ENCODE assay signal across 14 cellular contexts in the genomic region with DNA sequence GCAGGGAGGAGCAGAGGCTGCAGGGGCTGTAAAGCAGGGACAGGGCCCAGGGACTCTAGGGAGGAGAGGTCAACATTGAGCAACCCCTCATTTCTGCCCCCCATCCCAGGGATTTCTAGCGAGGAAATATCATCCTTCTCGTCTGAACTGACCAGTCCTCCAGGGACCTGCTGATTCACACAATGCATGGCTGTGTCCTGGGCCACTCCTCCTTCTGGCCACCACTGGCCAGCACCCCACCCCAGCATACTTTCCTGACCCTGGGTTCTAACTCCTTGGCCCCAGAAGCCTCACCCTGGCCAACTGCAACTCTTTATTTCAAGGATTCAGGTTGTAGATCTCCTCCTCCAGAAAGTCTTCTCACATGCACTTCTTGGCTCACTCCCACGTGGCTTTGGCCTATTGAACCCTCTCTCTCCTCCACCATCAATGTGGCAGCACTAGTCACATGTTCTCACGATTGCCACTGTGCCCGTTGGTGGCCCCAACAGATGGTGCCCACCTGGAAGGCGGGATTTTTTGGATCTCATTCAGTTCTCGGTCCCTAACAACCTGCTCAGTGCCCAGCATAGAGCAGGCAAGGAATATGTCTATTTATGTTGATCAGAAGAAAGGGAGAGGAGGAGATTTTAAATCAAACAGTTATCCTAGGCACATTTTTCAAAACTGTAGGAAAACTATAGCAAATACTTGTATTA. TPM values are rescaled to one million over a fixed set of nuclear protein-coding genes. Genes with fewer than 3 reads are reported as not detected.
DNase-seq lines count a peak whose midpoint lies in the region; ATAC-seq and TF ChIP-seq lines count a peak whose summit lies in the region.
"Had no signal": no experiment of that assay in that cellular context is flagged by ENCODE, and none has a peak within 500 bp of the region (broad histone marks: within the 10 kb centered on the region; RNA-seq: fewer than 3 reads in every experiment).

No MANE protein-coding gene starts in this region.

- H3K4me3 ChIP-seq in esophagus squamous epithelium, result no peak overlapping the region
- H3K4me3 ChIP-seq: adrenal gland had no signal

- intact Hi-C loops in esophagus squamous epithelium (cut with DNase I), result no loop called here

- no peaks in the 10 kb centered on the region for H3K36me3 Mint-ChIP-seq in nephron progenitor cell (ENCODE audit: low read depth)
- H3K36me3 Mint-ChIP-seq in type B pancreatic cell, result peaks cover 5% of the 10 kb centered on the region

- TF ChIP-seq POLR2A in esophagus squamous epithelium (IDR thresholded peaks at IDR 0.05), result no peak

- H3K4me1 ChIP-seq in esophagus squamous epithelium, result peaks cover 74 to 95% (median 75%) of the 10 kb centered on the region in 3 donors

- H3K27ac ChIP-seq in esophagus squamous epithelium, result peak overlapping the region in 3 of 4 donors; percentile 74 to 93 (median 83)

- peak; percentile 36 for DNase-seq in NCI-H1694 treated with DMSO at 0.1 percent for 48 hours (lab: John Stamatoyannopoulos, UW)
- DNase-seq in NCI-H1694 (lab: John Stamatoyannopoulos, UW), result no peak
- no peak for DNase-seq in esophagus squamous epithelium (lab: John Stamatoyannopoulos, UW)
- DNase-seq in nephron progenitor cell, result no peak
- DNase-seq in type B pancreatic cell (ENCODE audit: extremely low spot score, unreplicated experiment), result no peak
- no peak for DNase-seq in NCI-H1417 (lab: John Stamatoyannopoulos, UW)
- DNase-seq: 8988T; activated CD4-positive, alpha-beta T cell treated with anti-CD3 and anti-CD28 coated beads for 1 hour; activated T-cell treated with anti-CD3 and anti-CD28 coated beads, Interleukin-2, amount 50 U/mL, for 24 hours; adrenal gland; NCI-H1092; PC-3 had no signal

- H3K9me3 Mint-ChIP-seq in nephron progenitor cell (no peaks in the 10 kb centered on the region), type B pancreatic cell (no peaks in the 10 kb centered on the region)
- H3K9me3 Mint-ChIP-seq: activated T-cell treated with anti-CD3 and anti-CD28 coated beads, Interleukin-2, amount 50 U/mL, for 24 hours had no signal

- TF ChIP-seq CTCF in esophagus squamous epithelium (IDR thresholded peaks at IDR 0.05), result no peak
- TF ChIP-seq CTCF in nephron progenitor cell (IDR thresholded peaks at IDR 0.05), result no peak
- no peak for TF ChIP-seq CTCF in type B pancreatic cell (conservative IDR thresholded peaks at IDR 0.05)

- no peaks in the 10 kb centered on the region for H3K27me3 ChIP-seq in esophagus squamous epithelium
- H3K27me3 ChIP-seq: adrenal gland had no signal

- peak overlapping the region; percentile 18 for H3K4me3 Mint-ChIP-seq in nephron progenitor cell
- H3K4me3 Mint-ChIP-seq in type B pancreatic cell, result no peak overlapping the region
- H3K4me3 Mint-ChIP-seq: activated T-cell treated with anti-CD3 and anti-CD28 coated beads, Interleukin-2, amount 50 U/mL, for 24 hours had no signal

- no peak overlapping the region for H3K27ac Mint-ChIP-seq in nephron progenitor cell
- peak overlapping the region; percentile 15 for H3K27ac Mint-ChIP-seq in type B pancreatic cell
- H3K27ac Mint-ChIP-seq: activated T-cell treated with anti-CD3 and anti-CD28 coated beads, Interleukin-2, amount 50 U/mL, for 24 hours had no signal

- WGBS in esophagus squamous epithelium, 2 donors, result 64 to 69% methylated on average over 7 of the region's 7 CpGs

- H3K27me3 Mint-ChIP-seq in nephron progenitor cell (ENCODE audit: low read depth, poor library complexity), result peaks cover 14% of the 10 kb centered on the region
- no peaks in the 10 kb centered on the region for H3K27me3 Mint-ChIP-seq in type B pancreatic cell
- H3K27me3 Mint-ChIP-seq: activated T-cell treated with anti-CD3 and anti-CD28 coated beads, Interleukin-2, amount 50 U/mL, for 24 hours had no signal

- H3K36me3 ChIP-seq in esophagus squamous epithelium, result no peaks in the 10 kb centered on the region
- H3K36me3 ChIP-seq: adrenal gland had no signal

- H3K4me1 Mint-ChIP-seq in nephron progenitor cell (peaks cover 89% of the 10 kb centered on the region), type B pancreatic cell (ENCODE audit: unreplicated experiment) (peaks cover 72% of the 10 kb centered on the region)

- ATAC-seq in HG03432 (IDR thresholded peaks at IDR 0.05; ENCODE audit: unreplicated experiment) (no peak), GM19324 (IDR thresholded peaks at IDR 0.05; ENCODE audit: low FRiP score, unreplicated experiment) (no peak)
- ATAC-seq: PC-3 had no signal

- H3K9me3 ChIP-seq in esophagus squamous epithelium, result no peaks in the 10 kb centered on the region
- H3K9me3 ChIP-seq: adrenal gland had no signal

RNA-seq across cellular contexts. Expression of gene CUEDC1, which starts 41.5 kb away (rescaled TPM):
- total RNA-seq in esophagus squamous epithelium (10 to 100 TPM in 3 of 4 donors, 1 to 10 TPM in 1; 7.4 to 27.3 (median 18.4) TPM), type B pancreatic cell (ENCODE audit: low replicate concordance) (29.8 and 31.3 TPM in 2 replicates)
